ENCODE assay signal across 18 cellular contexts in genomic region chr5:61575581-61575980, GRCh38.
"Had no signal": no experiment of that assay in that cellular context is flagged by ENCODE, and none has a peak within 500 bp of the region (broad histone marks: within the 10 kb centered on the region; RNA-seq: fewer than 3 reads in every experiment).

No MANE protein-coding gene starts in this region.

- H3K27ac ChIP-seq: colonic mucosa, lower lobe of right lung, psoas muscle, suprapubic skin, upper lobe of right lung, VCaP had no signal

- H3K27me3 ChIP-seq: colonic mucosa, suprapubic skin, upper lobe of right lung had no signal

- DNase-seq: activated CD4-positive, alpha-beta T cell treated with anti-CD3 and anti-CD28 coated beads for 1 hour; activated CD4-positive, alpha-beta T cell treated with anti-CD3 and anti-CD28 coated beads, Interleukin-2, amount 50 U/mL, for 4 hours; activated naive CD8-positive, alpha-beta T cell treated with anti-CD3 and anti-CD28 coated beads for 36 hours; activated T-cell treated with anti-CD3 and anti-CD28 coated beads for 4 hours; amygdala; colonic mucosa; hypothalamus; lower lobe of right lung; midbrain; psoas muscle; right cardiac atrium; stimulated activated CD4-positive, alpha-beta T cell treated with anti-CD3 and anti-CD28 coated beads, Interleukin-15, amount 100 ng/mL, for 24 hours; stimulated activated CD4-positive, alpha-beta T cell treated with anti-CD3 and anti-CD28 coated beads, Interleukin-2, amount 100 ng/mL, for 48 hours; T-helper 2 cell; upper lobe of right lung had no signal

- H3K36me3 ChIP-seq: colonic mucosa, lower lobe of right lung, suprapubic skin, upper lobe of right lung had no signal

- H3K4me1 ChIP-seq: colonic mucosa, lower lobe of right lung, psoas muscle, suprapubic skin, upper lobe of right lung had no signal

- H3K4me3 ChIP-seq: colonic mucosa, lower lobe of right lung, psoas muscle, skin epidermis, suprapubic skin, upper lobe of right lung had no signal

- H3K9me3 ChIP-seq: colonic mucosa, lower lobe of right lung, psoas muscle, suprapubic skin, upper lobe of right lung had no signal
